In genomic region chr4:108109997-108110416, GRCh38 we compare ENCODE assay signal across 10 cellular contexts. TPM values are rescaled to one million over a fixed set of nuclear protein-coding genes. Genes with fewer than 3 reads are reported as not detected.
A peak's percentile ranks its signal among the peaks of the same experiment; 100 is the strongest.
DNase-seq lines count a peak whose midpoint lies in the region; ATAC-seq and TF ChIP-seq lines count a peak whose summit lies in the region.
"Had no signal": no experiment of that assay in that cellular context is flagged by ENCODE, and none has a peak within 500 bp of the region (broad histone marks: within the 10 kb centered on the region; RNA-seq: fewer than 3 reads in every experiment).

No MANE protein-coding gene starts in this region.

- H3K9me3 Mint-ChIP-seq in activated T-cell treated with anti-CD3 and anti-CD28 coated beads, Interleukin-2, amount 50 U/mL, for 24 hours: no peaks in the 10 kb centered on the region
- peaks cover 0 to 4% (median 0%) of the 10 kb centered on the region in 11 donors for H3K9me3 Mint-ChIP-seq in naive thymus-derived CD4-positive, alpha-beta T cell
- H3K9me3 Mint-ChIP-seq: effector memory CD8-positive, alpha-beta T cell had no signal

- intact Hi-C loops in naive thymus-derived CD4-positive, alpha-beta T cell (cut with micrococcal nuclease): loop anchor here (2.0 to 5.0 kb wide), 7 partner anchors 29 to 463 kb away; partner anchors contain the start of gene PAPSS1 (in 1 of the 2)

- no peak for DNase-seq in activated T-cell treated with anti-CD3 and anti-CD28 coated beads, Interleukin-2, amount 50 U/mL, for 24 hours
- no peak for DNase-seq in activated T-cell treated with anti-CD3 and anti-CD28 coated beads, Interleukin-2, amount 50 U/mL, for 1 hour
- no peak for DNase-seq in naive thymus-derived CD4-positive, alpha-beta T cell
- DNase-seq in RWPE1 (ENCODE audit: low spot score): no peak
- no peak for DNase-seq in T-helper 9 cell
- no peak for DNase-seq in GDM1 (lab: John Stamatoyannopoulos, UW)
- DNase-seq: effector memory CD8-positive, alpha-beta T cell; stimulated activated naive CD4-positive, alpha-beta T cell had no signal

- peaks cover 72 to 98% of the 10 kb centered on the region in 2 donors for H3K4me1 ChIP-seq in naive thymus-derived CD4-positive, alpha-beta T cell (ENCODE audit: control insufficient read depth in 2 of 2, insufficient read depth in 2 of 2, low read length in 2 of 2)

- CTCF ChIA-PET in naive thymus-derived CD4-positive, alpha-beta T cell (lab: Charles Lee): no interaction called here
- CTCF ChIA-PET in RWPE1 (lab: Yijun Ruan, JAX): no interaction called here

- H3K9me3 ChIP-seq in naive thymus-derived CD4-positive, alpha-beta T cell (ENCODE audit: control insufficient read depth in 2 of 3, low read length in 3 of 3): no peaks in the 10 kb centered on the region

- peak overlapping the region; percentile 7 for H3K4me3 ChIP-seq in naive thymus-derived CD4-positive, alpha-beta T cell (ENCODE audit: low read length)

- ATAC-seq in GM21737 (IDR thresholded peaks at IDR 0.05; ENCODE audit: unreplicated experiment) (peak; percentile 87), HG03432 (IDR thresholded peaks at IDR 0.05; ENCODE audit: unreplicated experiment) (peak; percentile 92)
- ATAC-seq in naive thymus-derived CD4-positive, alpha-beta T cell: no peak
- ATAC-seq: effector memory CD8-positive, alpha-beta T cell had no signal

- H3K36me3 Mint-ChIP-seq in activated T-cell treated with anti-CD3 and anti-CD28 coated beads, Interleukin-2, amount 50 U/mL, for 24 hours (ENCODE audit: low read depth): peaks cover 53% of the 10 kb centered on the region
- H3K36me3 Mint-ChIP-seq in naive thymus-derived CD4-positive, alpha-beta T cell: peaks cover 14 to 70% (median 42%) of the 10 kb centered on the region in 5 donors

- POLR2A ChIA-PET in naive thymus-derived CD4-positive, alpha-beta T cell (lab: Charles Lee): interaction anchor here (0.9 to 24.0 kb wide), 6 partner anchors 10 to 56 kb away, joined by 3 to 400 read pairs (median 82); partner anchors contain the start of gene LEF1
- POLR2A ChIA-PET in RWPE1 (lab: Yijun Ruan, JAX; ENCODE audit: low non-redundant PET): no interaction called here

- H3K4me3 Mint-ChIP-seq in activated T-cell treated with anti-CD3 and anti-CD28 coated beads, Interleukin-2, amount 50 U/mL, for 24 hours: peak overlapping the region; percentile 55
- peak overlapping the region; percentile 69 to 89 (median 78) for H3K4me3 Mint-ChIP-seq in naive thymus-derived CD4-positive, alpha-beta T cell

- H3K27ac Mint-ChIP-seq in activated T-cell treated with anti-CD3 and anti-CD28 coated beads, Interleukin-2, amount 50 U/mL, for 24 hours: peak overlapping the region; percentile 97
- H3K27ac Mint-ChIP-seq in naive thymus-derived CD4-positive, alpha-beta T cell: peak overlapping the region; percentile 84 to 98 (median 90)
- H3K27ac Mint-ChIP-seq: effector memory CD8-positive, alpha-beta T cell had no signal

- peaks cover 91% of the 10 kb centered on the region for H3K4me1 Mint-ChIP-seq in activated T-cell treated with anti-CD3 and anti-CD28 coated beads, Interleukin-2, amount 50 U/mL, for 24 hours (ENCODE audit: low read depth)
- H3K4me1 Mint-ChIP-seq in naive thymus-derived CD4-positive, alpha-beta T cell: peaks cover 70 to 97% (median 95%) of the 10 kb centered on the region in 7 donors

- peaks cover 0 to 23% (median 12%) of the 10 kb centered on the region in 3 experiments for H3K36me3 ChIP-seq in naive thymus-derived CD4-positive, alpha-beta T cell (ENCODE audit: control insufficient read depth in 2 of 3, insufficient read depth in 3 of 3, low read length in 3 of 3)

- no peaks in the 10 kb centered on the region for H3K27me3 Mint-ChIP-seq in activated T-cell treated with anti-CD3 and anti-CD28 coated beads, Interleukin-2, amount 50 U/mL, for 24 hours
- H3K27me3 Mint-ChIP-seq in naive thymus-derived CD4-positive, alpha-beta T cell: no peaks in the 10 kb centered on the region

- no peaks in the 10 kb centered on the region for H3K27me3 ChIP-seq in naive thymus-derived CD4-positive, alpha-beta T cell (ENCODE audit: control insufficient read depth in 2 of 2, insufficient read depth in 2 of 2, low read length in 2 of 2)

- no peak for TF ChIP-seq CTCF in RWPE1 (conservative IDR thresholded peaks at IDR 0.05; ENCODE audit: low read depth)

- peak overlapping the region; percentile 80 for H3K27ac ChIP-seq in naive thymus-derived CD4-positive, alpha-beta T cell (ENCODE audit: low read depth, low read length)
- no peak overlapping the region for H3K27ac ChIP-seq in RWPE1

RNA-seq across cellular contexts. Expression of gene LEF1, which starts 58.7 kb away (rescaled TPM):
- 100 to 1,000 TPM; 270 to 830 (median 674) TPM for total RNA-seq in naive thymus-derived CD4-positive, alpha-beta T cell
- polyA plus RNA-seq in naive thymus-derived CD4-positive, alpha-beta T cell: 100 to 1,000 TPM; 637 to 928 TPM
